ENCODE assay signal across 1 cellular context in genomic region chr1:2546515-2547209, GRCh38.
A peak's percentile ranks its signal among the peaks of the same experiment; 100 is the strongest.
TF ChIP-seq lines count a peak whose summit lies in the region.

No MANE protein-coding gene starts in this region.

TF ChIP-seq in HEK293, 187 proteins besides CTCF, POLR2A, EP300 and RAD21 (continued from another document and continues in another):
- TF ChIP-seq ZNF280C (tag by site-specific recombination; IDR thresholded peaks at IDR 0.05), result no peak
- 0 out of 2 replicates have a peak, but pooled peaks have one; percentile 52 for TF ChIP-seq ZNF24 (tag by site-specific recombination; IDR thresholded peaks at IDR 0.05)
- peak; percentile 92 for TF ChIP-seq SP2 (tag by site-specific recombination; IDR thresholded peaks at IDR 0.05)
- TF ChIP-seq PRDM4 (tag by site-specific recombination; IDR thresholded peaks at IDR 0.05), result no peak
- TF ChIP-seq ZBTB48 (tag by site-specific recombination; IDR thresholded peaks at IDR 0.05), result peak; percentile 29; the same call in 1 of the 2 replicates
- TF ChIP-seq ZNF518A (tag by site-specific recombination; conservative IDR thresholded peaks at IDR 0.05; ENCODE audit: low read depth), result no peak
- no peak for TF ChIP-seq ZNF777 (tag by site-specific recombination; IDR thresholded peaks at IDR 0.05; ENCODE audit: borderline replicate concordance)
- TF ChIP-seq ZNF18 (tag by site-specific recombination; IDR thresholded peaks at IDR 0.05), result no peak
- no peak for TF ChIP-seq ZNF701 (tag by site-specific recombination; IDR thresholded peaks at IDR 0.05)
- no peak for TF ChIP-seq ZNF747 (tag by site-specific recombination; IDR thresholded peaks at IDR 0.05)
- no peak for TF ChIP-seq ZBTB7A (tag by site-specific recombination; IDR thresholded peaks at IDR 0.05; ENCODE audit: low read depth)
- TF ChIP-seq ZNF510 (tag by site-specific recombination; IDR thresholded peaks at IDR 0.05; ENCODE audit: insufficient replicate concordance), result no peak
- peak; percentile 47; the same call in 1 of the 2 replicates for TF ChIP-seq ZNF121 (tag by site-specific recombination; IDR thresholded peaks at IDR 0.05)
- no peak for TF ChIP-seq GFI1B (tag by site-specific recombination; IDR thresholded peaks at IDR 0.05)
- TF ChIP-seq ZNF768 (tag by site-specific recombination; IDR thresholded peaks at IDR 0.05), result no peak; the same call in 1 of the 2 replicates
- no peak for TF ChIP-seq ZNF513 (tag by site-specific recombination; IDR thresholded peaks at IDR 0.05)
- peak; percentile 94 for TF ChIP-seq ZBTB8A (tag by site-specific recombination; IDR thresholded peaks at IDR 0.05)
- TF ChIP-seq HOXC10 (CRISPR knock-in tag; IDR thresholded peaks at IDR 0.05), result no peak
- TF ChIP-seq ZNF416 (tag by site-specific recombination; IDR thresholded peaks at IDR 0.05), result no peak
- TF ChIP-seq SP3 (tag by site-specific recombination; IDR thresholded peaks at IDR 0.05), result peak; percentile 91
- TF ChIP-seq ZNF501 (tag by site-specific recombination; IDR thresholded peaks at IDR 0.05), result peak; percentile 59
- peak; percentile 28; the same call in 1 of the 2 replicates for TF ChIP-seq YY1 (tag by site-specific recombination; IDR thresholded peaks at IDR 0.05)
- peak; percentile 56 for TF ChIP-seq PRDM10 (tag by site-specific recombination; IDR thresholded peaks at IDR 0.05)
- TF ChIP-seq FEZF1 (tag by site-specific recombination; IDR thresholded peaks at IDR 0.05), result 0 out of 2 replicates have a peak, but pooled peaks have one; percentile 5
- TF ChIP-seq PRDM1 (tag by site-specific recombination; IDR thresholded peaks at IDR 0.05), result no peak
- TF ChIP-seq ZNF610 (tag by site-specific recombination; IDR thresholded peaks at IDR 0.05; ENCODE audit: borderline replicate concordance), result peak; percentile 88; the same call in 1 of the 2 replicates
- peak; percentile 83 for TF ChIP-seq ZFHX2 (tag by site-specific recombination; conservative IDR thresholded peaks at IDR 0.05)
- no peak for TF ChIP-seq ZNF560 (tag by site-specific recombination; IDR thresholded peaks at IDR 0.05; ENCODE audit: borderline replicate concordance)
- peak; percentile 76 for TF ChIP-seq KLF9 (tag by site-specific recombination; IDR thresholded peaks at IDR 0.05; ENCODE audit: low read depth)
- no peak for TF ChIP-seq ZNF596 (tag by site-specific recombination; IDR thresholded peaks at IDR 0.05)
- 0 out of 2 replicates have a peak, but pooled peaks have one; percentile 10 for TF ChIP-seq ZNF133 (tag by site-specific recombination; IDR thresholded peaks at IDR 0.05)
- TF ChIP-seq ZNF398 (tag by site-specific recombination; IDR thresholded peaks at IDR 0.05), result no peak
- TF ChIP-seq ZNF548 (tag by site-specific recombination; IDR thresholded peaks at IDR 0.05), result no peak
- peak; percentile 22; the same call in 1 of the 2 replicates for TF ChIP-seq ZNF843 (tag by site-specific recombination; IDR thresholded peaks at IDR 0.05)
- TF ChIP-seq TRIM28 (IDR thresholded peaks at IDR 0.05; ENCODE audit: borderline replicate concordance, low read length), result no peak
- no peak for TF ChIP-seq ZNF302 (tag by site-specific recombination; IDR thresholded peaks at IDR 0.05; ENCODE audit: low read depth)
- TF ChIP-seq ZNF521 (tag by site-specific recombination; IDR thresholded peaks at IDR 0.05), result no peak
- no peak for TF ChIP-seq ATF2 (tag by site-specific recombination; IDR thresholded peaks at IDR 0.05; ENCODE audit: low read depth)
- no peak for TF ChIP-seq ZNF791 (tag by site-specific recombination; IDR thresholded peaks at IDR 0.05)
